ENCODE assay signal across 8 cellular contexts in genomic region chr1:121518726-121519041, GRCh38.
DNase-seq lines count a peak whose midpoint lies in the region; ATAC-seq and TF ChIP-seq lines count a peak whose summit lies in the region.

No MANE protein-coding gene starts in this region.

- intact Hi-C loops in activated CD4-positive, alpha-beta T cell treated with anti-CD3 and anti-CD28 coated beads for 36 hours (cut with DNase I, micrococcal nuclease) = loop anchor here (2.0 kb wide), 3 partner anchors 16 to 70 kb away; no protein-coding TSS in a partner anchor
- intact Hi-C loops in stomach (cut with DNase I; ENCODE audit: low total_unique reads) = no loop called here

- 4 to 22% (median 12%) methylated on average over 8 of the region's 8 CpGs for WGBS in stomach, 5 donors

- no peak for TF ChIP-seq CTCF in stomach (IDR thresholded peaks at IDR 0.05)

- no peak for TF ChIP-seq EP300 in stomach (IDR thresholded peaks at IDR 0.05)

- H3K27me3 ChIP-seq in iPS-20b (ENCODE audit: insufficient read depth, low read length) = peaks cover 12% of the 10 kb centered on the region
- H3K27me3 ChIP-seq in stomach = peaks cover 6 to 22% (median 11%) of the 10 kb centered on the region in 3 donors

- peaks cover 8% of the 10 kb centered on the region; the same call in 1 of the 2 replicates for H3K4me1 ChIP-seq in iPS-20b (ENCODE audit: insufficient read depth, low read length)
- peaks cover 6 to 29% (median 15%) of the 10 kb centered on the region in 4 donors for H3K4me1 ChIP-seq in stomach

- H3K27me3 Mint-ChIP-seq in activated CD4-positive, alpha-beta T cell treated with anti-CD3 and anti-CD28 coated beads for 36 hours = peaks cover 2% of the 10 kb centered on the region

- ATAC-seq in activated CD4-positive, alpha-beta T cell treated with anti-CD3 and anti-CD28 coated beads for 36 hours = no peak
- no peak for ATAC-seq in activated naive CD4-positive, alpha-beta T cell treated with anti-CD3 and anti-CD28 coated beads, Interleukin-2, amount 50 U/mL, for 72 hours
- ATAC-seq in activated CD4-positive, CD25-positive, alpha-beta regulatory T cell treated with anti-CD3 and anti-CD28 coated beads, Interleukin-2, amount 50 U/mL, for 24 hours = no peak

- peak overlapping the region; percentile 79 for H3K9ac ChIP-seq in iPS-20b (ENCODE audit: low read depth, low read length)

- H3K4me3 Mint-ChIP-seq in activated CD4-positive, alpha-beta T cell treated with anti-CD3 and anti-CD28 coated beads for 36 hours = peak overlapping the region; percentile 78

- H3K27ac ChIP-seq in iPS-20b (ENCODE audit: low read length) = no peak overlapping the region
- peak overlapping the region in 4 of 5 donors; percentile 56 to 79 (median 68) for H3K27ac ChIP-seq in stomach

- peaks cover 2% of the 10 kb centered on the region for H3K9me3 Mint-ChIP-seq in activated CD4-positive, alpha-beta T cell treated with anti-CD3 and anti-CD28 coated beads for 36 hours (ENCODE audit: low read depth)
- H3K9me3 Mint-ChIP-seq in activated naive CD4-positive, alpha-beta T cell treated with anti-CD3 and anti-CD28 coated beads, Interleukin-2, amount 50 U/mL, for 72 hours = peaks cover 0 to 4% of the 10 kb centered on the region in 2 donors

- H3K4me3 ChIP-seq in iPS-20b (ENCODE audit: low read length) (peak overlapping the region; percentile 74), stomach (peak overlapping the region; percentile 46 to 67 (median 58))

- no peak for DNase-seq in activated CD4-positive, alpha-beta T cell treated with anti-CD3 and anti-CD28 coated beads for 36 hours
- no peak for DNase-seq in activated CD4-positive, alpha-beta T cell treated with anti-CD3 and anti-CD28 coated beads, Interleukin-2, amount 50 U/mL, for 1 hour
- no peak for DNase-seq in activated naive CD4-positive, alpha-beta T cell treated with anti-CD3 and anti-CD28 coated beads, Interleukin-2, amount 50 U/mL, for 72 hours (ENCODE audit: low spot score in 2 of 2)
- no peak for DNase-seq in stomach
- DNase-seq in NCI-H2196 (lab: John Stamatoyannopoulos, UW; ENCODE audit: unreplicated experiment) = no peak
- DNase-seq in HCEC 1CT = no peak

- H3K9me3 ChIP-seq in iPS-20b (ENCODE audit: insufficient read depth, low read depth, low read length) = no peaks in the 10 kb centered on the region
- H3K9me3 ChIP-seq in stomach = peaks cover 0 to 1% (median 0%) of the 10 kb centered on the region in 4 donors

- TF ChIP-seq POLR2A in stomach (IDR thresholded peaks at IDR 0.05) = no peak

- H3K36me3 Mint-ChIP-seq in activated CD4-positive, alpha-beta T cell treated with anti-CD3 and anti-CD28 coated beads for 36 hours (ENCODE audit: low read depth) = peaks cover 4% of the 10 kb centered on the region
- H3K36me3 Mint-ChIP-seq in activated naive CD4-positive, alpha-beta T cell treated with anti-CD3 and anti-CD28 coated beads, Interleukin-2, amount 50 U/mL, for 72 hours = peaks cover 8 to 11% of the 10 kb centered on the region in 2 donors

- POLR2A ChIA-PET in activated CD4-positive, alpha-beta T cell treated with anti-CD3 and anti-CD28 coated beads for 36 hours (lab: Charles Lee) = no interaction called here

- CTCF ChIA-PET in activated CD4-positive, alpha-beta T cell treated with anti-CD3 and anti-CD28 coated beads for 36 hours (lab: Charles Lee) = interaction anchor here (0.6 to 1.1 kb wide), 4 partner anchors 11 to 78 kb away, joined by 3 read pairs; no protein-coding TSS in a partner anchor

- peaks cover 52% of the 10 kb centered on the region for H3K4me1 Mint-ChIP-seq in activated CD4-positive, alpha-beta T cell treated with anti-CD3 and anti-CD28 coated beads for 36 hours

- H3K36me3 ChIP-seq in iPS-20b (ENCODE audit: insufficient read depth, low read depth, low read length) (no peaks in the 10 kb centered on the region), stomach (no peaks in the 10 kb centered on the region)

- peak overlapping the region; percentile 74 for H3K27ac Mint-ChIP-seq in activated CD4-positive, alpha-beta T cell treated with anti-CD3 and anti-CD28 coated beads for 36 hours
- H3K27ac Mint-ChIP-seq in activated naive CD4-positive, alpha-beta T cell treated with anti-CD3 and anti-CD28 coated beads, Interleukin-2, amount 50 U/mL, for 72 hours = peak overlapping the region; percentile 75 to 85
